ENCODE assay signal across 2 cellular contexts in the genomic region with DNA sequence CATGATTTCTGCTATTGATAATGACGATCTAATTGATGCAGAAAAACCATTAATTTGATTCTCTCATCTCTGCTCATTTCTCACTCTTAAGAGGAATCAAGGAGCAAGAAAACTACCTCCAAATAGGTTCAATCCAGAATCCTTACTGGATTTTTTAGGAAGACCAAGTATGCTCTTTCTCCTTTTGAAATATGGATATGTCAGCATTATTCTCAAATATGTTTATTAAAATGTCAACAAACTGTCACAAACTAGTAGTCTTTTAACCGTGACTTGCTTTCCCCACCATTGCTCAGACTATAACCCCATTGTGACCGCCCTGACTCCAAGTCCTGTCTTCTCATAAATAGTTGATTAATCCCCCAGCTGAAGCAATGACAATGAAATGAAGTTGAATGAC.
A peak's percentile ranks its signal among the peaks of the same experiment; 100 is the strongest.
TF ChIP-seq lines count a peak whose summit lies in the region.

No MANE protein-coding gene starts in this region.

TF ChIP-seq in HepG2, 621 proteins besides CTCF, POLR2A, EP300 and RAD21 (continues in another document):
- TF ChIP-seq PHF20 (CRISPR knock-in tag; IDR thresholded peaks at IDR 0.05), result no peak
- peak; percentile 82 to 91 for TF ChIP-seq MAFK (conservative IDR thresholded peaks at IDR 0.05 in 1 of 2, IDR thresholded peaks at IDR 0.05 in 1 of 2; ENCODE audit: low read length in 2 of 2)
- TF ChIP-seq, protein P1, sequence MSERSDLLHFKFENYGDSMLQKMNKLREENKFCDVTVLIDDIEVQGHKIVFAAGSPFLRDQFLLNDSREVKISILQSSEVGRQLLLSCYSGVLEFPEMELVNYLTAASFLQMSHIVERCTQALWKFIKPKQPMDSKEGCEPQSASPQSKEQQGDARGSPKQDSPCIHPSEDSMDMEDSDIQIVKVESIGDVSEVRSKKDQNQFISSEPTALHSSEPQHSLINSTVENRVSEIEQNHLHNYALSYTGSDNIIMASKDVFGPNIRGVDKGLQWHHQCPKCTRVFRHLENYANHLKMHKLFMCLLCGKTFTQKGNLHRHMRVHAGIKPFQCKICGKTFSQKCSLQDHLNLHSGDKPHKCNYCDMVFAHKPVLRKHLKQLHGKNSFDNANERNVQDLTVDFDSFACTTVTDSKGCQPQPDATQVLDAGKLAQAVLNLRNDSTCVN (CRISPR knock-in tag; IDR thresholded peaks at IDR 0.05; ENCODE audit: borderline replicate concordance), result no peak
- TF ChIP-seq MAFF (IDR thresholded peaks at IDR 0.05; ENCODE audit: low read depth, low read length), result peak; percentile 85
- TF ChIP-seq, protein P2, sequence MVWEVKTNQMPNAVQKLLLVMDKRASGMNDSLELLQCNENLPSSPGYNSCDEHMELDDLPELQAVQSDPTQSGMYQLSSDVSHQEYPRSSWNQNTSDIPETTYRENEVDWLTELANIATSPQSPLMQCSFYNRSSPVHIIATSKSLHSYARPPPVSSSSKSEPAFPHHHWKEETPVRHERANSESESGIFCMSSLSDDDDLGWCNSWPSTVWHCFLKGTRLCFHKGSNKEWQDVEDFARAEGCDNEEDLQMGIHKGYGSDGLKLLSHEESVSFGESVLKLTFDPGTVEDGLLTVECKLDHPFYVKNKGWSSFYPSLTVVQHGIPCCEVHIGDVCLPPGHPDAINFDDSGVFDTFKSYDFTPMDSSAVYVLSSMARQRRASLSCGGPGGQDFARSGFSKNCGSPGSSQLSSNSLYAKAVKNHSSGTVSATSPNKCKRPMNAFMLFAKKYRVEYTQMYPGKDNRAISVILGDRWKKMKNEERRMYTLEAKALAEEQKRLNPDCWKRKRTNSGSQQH (CRISPR knock-in tag; IDR thresholded peaks at IDR 0.05; ENCODE audit: low read depth), result no peak
- TF ChIP-seq, protein P3, sequence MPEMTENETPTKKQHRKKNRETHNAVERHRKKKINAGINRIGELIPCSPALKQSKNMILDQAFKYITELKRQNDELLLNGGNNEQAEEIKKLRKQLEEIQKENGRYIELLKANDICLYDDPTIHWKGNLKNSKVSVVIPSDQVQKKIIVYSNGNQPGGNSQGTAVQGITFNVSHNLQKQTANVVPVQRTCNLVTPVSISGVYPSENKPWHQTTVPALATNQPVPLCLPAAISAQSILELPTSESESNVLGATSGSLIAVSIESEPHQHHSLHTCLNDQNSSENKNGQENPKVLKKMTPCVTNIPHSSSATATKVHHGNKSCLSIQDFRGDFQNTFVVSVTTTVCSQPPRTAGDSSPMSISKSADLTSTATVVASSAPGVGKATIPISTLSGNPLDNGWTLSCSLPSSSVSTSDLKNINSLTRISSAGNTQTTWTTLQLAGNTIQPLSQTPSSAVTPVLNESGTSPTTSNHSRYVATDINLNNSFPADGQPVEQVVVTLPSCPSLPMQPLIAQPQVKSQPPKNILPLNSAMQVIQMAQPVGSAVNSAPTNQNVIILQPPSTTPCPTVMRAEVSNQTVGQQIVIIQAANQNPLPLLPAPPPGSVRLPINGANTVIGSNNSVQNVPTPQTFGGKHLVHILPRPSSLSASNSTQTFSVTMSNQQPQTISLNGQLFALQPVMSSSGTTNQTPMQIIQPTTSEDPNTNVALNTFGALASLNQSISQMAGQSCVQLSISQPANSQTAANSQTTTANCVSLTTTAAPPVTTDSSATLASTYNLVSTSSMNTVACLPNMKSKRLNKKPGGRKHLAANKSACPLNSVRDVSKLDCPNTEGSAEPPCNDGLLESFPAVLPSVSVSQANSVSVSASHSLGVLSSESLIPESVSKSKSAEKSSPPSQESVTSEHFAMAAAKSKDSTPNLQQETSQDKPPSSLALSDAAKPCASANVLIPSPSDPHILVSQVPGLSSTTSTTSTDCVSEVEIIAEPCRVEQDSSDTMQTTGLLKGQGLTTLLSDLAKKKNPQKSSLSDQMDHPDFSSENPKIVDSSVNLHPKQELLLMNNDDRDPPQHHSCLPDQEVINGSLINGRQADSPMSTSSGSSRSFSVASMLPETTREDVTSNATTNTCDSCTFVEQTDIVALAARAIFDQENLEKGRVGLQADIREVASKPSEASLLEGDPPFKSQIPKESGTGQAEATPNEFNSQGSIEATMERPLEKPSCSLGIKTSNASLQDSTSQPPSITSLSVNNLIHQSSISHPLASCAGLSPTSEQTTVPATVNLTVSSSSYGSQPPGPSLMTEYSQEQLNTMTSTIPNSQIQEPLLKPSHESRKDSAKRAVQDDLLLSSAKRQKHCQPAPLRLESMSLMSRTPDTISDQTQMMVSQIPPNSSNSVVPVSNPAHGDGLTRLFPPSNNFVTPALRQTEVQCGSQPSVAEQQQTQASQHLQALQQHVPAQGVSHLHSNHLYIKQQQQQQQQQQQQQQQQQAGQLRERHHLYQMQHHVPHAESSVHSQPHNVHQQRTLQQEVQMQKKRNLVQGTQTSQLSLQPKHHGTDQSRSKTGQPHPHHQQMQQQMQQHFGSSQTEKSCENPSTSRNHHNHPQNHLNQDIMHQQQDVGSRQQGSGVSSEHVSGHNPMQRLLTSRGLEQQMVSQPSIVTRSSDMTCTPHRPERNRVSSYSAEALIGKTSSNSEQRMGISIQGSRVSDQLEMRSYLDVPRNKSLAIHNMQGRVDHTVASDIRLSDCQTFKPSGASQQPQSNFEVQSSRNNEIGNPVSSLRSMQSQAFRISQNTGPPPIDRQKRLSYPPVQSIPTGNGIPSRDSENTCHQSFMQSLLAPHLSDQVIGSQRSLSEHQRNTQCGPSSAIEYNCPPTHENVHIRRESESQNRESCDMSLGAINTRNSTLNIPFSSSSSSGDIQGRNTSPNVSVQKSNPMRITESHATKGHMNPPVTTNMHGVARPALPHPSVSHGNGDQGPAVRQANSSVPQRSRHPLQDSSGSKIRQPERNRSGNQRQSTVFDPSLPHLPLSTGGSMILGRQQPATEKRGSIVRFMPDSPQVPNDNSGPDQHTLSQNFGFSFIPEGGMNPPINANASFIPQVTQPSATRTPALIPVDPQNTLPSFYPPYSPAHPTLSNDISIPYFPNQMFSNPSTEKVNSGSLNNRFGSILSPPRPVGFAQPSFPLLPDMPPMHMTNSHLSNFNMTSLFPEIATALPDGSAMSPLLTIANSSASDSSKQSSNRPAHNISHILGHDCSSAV (CRISPR knock-in tag; IDR thresholded peaks at IDR 0.05; ENCODE audit: borderline replicate concordance), result no peak
- TF ChIP-seq ZNF619 (CRISPR knock-in tag; IDR thresholded peaks at IDR 0.05), result no peak
- TF ChIP-seq, protein P4, sequence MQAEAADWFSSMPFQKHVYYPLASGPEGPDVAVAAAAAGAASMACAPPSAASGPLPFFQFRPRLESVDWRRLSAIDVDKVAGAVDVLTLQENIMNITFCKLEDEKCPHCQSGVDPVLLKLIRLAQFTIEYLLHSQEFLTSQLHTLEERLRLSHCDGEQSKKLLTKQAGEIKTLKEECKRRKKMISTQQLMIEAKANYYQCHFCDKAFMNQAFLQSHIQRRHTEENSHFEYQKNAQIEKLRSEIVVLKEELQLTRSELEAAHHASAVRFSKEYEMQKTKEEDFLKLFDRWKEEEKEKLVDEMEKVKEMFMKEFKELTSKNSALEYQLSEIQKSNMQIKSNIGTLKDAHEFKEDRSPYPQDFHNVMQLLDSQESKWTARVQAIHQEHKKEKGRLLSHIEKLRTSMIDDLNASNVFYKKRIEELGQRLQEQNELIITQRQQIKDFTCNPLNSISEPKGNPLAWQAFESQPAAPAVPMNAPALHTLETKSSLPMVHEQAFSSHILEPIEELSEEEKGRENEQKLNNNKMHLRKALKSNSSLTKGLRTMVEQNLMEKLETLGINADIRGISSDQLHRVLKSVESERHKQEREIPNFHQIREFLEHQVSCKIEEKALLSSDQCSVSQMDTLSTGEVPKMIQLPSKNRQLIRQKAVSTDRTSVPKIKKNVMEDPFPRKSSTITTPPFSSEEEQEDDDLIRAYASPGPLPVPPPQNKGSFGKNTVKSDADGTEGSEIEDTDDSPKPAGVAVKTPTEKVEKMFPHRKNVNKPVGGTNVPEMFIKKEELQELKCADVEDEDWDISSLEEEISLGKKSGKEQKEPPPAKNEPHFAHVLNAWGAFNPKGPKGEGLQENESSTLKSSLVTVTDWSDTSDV (CRISPR knock-in tag; IDR thresholded peaks at IDR 0.05), result no peak
- no peak for TF ChIP-seq TEAD2 (CRISPR knock-in tag; IDR thresholded peaks at IDR 0.05)

TF ChIP-seq in endothelial cell of umbilical vein, 7 proteins besides CTCF, POLR2A, EP300 and RAD21:
- TF ChIP-seq MYC (IDR thresholded peaks at IDR 0.05; ENCODE audit: low read depth, low read length), result no peak
